Comparison of ENCODE assay signal across 21 cellular contexts in genomic region chr2:228655341-228655740, GRCh38.
"Had no signal": no experiment of that assay in that cellular context is flagged by ENCODE, and none has a peak within 500 bp of the region (broad histone marks: within the 10 kb centered on the region; RNA-seq: fewer than 3 reads in every experiment).

No MANE protein-coding gene starts in this region.

- H3K4me1 ChIP-seq: stomach, upper lobe of left lung had no signal

- H3K27ac ChIP-seq: coronary artery, ovary, stomach, upper lobe of left lung had no signal

- H3K9me3 ChIP-seq: body of pancreas, ovary, stomach, upper lobe of left lung had no signal

- DNase-seq: activated B cell treated with CpG ODN at 0.5 μM for 24 hours; activated CD4-positive, alpha-beta memory T cell treated with anti-CD3 and anti-CD28 coated beads, Interleukin-2, amount 10 ng/mL, durations not matched to agents 7 days and 5 days; activated CD4-positive, alpha-beta T cell treated with anti-CD3 and anti-CD28 coated beads for 48 hours; activated CD8-positive, alpha-beta memory T cell treated with anti-CD3 and anti-CD28 coated beads, Interleukin-2, amount 10 ng/mL, durations not matched to agents 7 days and 5 days; activated naive CD4-positive, alpha-beta T cell; activated naive CD8-positive, alpha-beta T cell treated with anti-CD3 and anti-CD28 coated beads for 36 hours; amygdala; body of pancreas; central memory CD4-positive, alpha-beta T cell; hypothalamus; natural killer cell; ovary; stimulated activated CD4-positive, alpha-beta T cell treated with anti-CD3 and anti-CD28 coated beads, Interleukin-4, amount 100 ng/mL, for 24 hours; stomach; T-helper 9 cell; upper lobe of left lung had no signal

- H3K27me3 ChIP-seq: body of pancreas, ovary, stomach, upper lobe of left lung had no signal

- H3K36me3 ChIP-seq: ovary, stomach, upper lobe of left lung had no signal

- ATAC-seq: activated CD8-positive, alpha-beta memory T cell treated with anti-CD3 and anti-CD28 coated beads, Interleukin-2, amount 10 ng/mL, durations not matched to agents 7 days and 5 days; left lobe of liver; natural killer cell; sciatic nerve; stimulated activated effector memory CD8-positive, alpha-beta T cell treated with anti-CD3 and anti-CD28 coated beads, Interleukin-12 subunit alpha, Interleukin-12 subunit beta, amount 100 ng/mL, for 72 hours had no signal

- H3K4me3 ChIP-seq: body of pancreas, coronary artery, lung, ovary, stomach, upper lobe of left lung had no signal
